17 cellular contexts compared by ENCODE assay signal in the genomic region with DNA sequence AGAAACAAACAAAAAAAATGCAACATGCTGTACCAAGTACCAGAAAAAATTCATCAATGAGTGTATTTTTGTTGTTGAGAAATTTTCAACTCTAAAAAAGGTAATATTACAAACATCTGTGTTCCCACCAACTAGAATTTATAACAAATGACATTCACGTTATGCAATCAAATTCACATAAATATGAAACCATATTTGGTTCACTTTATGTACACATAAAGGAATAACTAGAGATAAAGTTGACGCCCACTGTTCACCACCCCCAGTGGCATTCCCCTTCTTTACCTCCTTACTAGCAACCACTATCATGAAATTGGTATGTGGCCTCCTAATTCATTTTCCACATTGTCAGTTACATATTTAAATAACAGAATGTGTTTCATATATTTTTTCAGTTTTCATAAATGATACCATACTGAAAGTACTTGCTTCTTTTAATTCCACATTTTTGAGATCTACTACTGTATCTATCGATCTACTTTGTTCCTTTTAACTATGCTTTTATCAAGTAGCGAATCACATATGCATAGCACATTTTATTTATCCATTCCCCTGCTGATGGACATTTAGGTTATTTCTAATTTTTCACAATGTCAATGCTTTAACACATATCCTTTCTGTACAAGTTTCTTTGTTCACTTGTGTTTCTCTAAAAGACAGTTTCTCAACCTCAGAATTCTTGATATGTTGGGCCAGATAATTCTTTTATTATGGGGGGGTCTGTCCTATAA. TPM values are rescaled to one million over a fixed set of nuclear protein-coding genes. Genes with fewer than 3 reads are reported as not detected.
DNase-seq lines count a peak whose midpoint lies in the region; ATAC-seq and TF ChIP-seq lines count a peak whose summit lies in the region.
"Had no signal": no experiment of that assay in that cellular context is flagged by ENCODE, and none has a peak within 500 bp of the region (broad histone marks: within the 10 kb centered on the region; RNA-seq: fewer than 3 reads in every experiment).

No MANE protein-coding gene starts in this region.

- H3K4me1 Mint-ChIP-seq in osteocyte (ENCODE audit: unreplicated experiment): peaks cover 3% of the 10 kb centered on the region

- no peaks in the 10 kb centered on the region for H3K27me3 Mint-ChIP-seq in osteocyte (ENCODE audit: unreplicated experiment)

- no peaks in the 10 kb centered on the region for H3K9me3 ChIP-seq in HEK293 (ENCODE audit: control insufficient read depth, insufficient read depth, low read depth, low read length)

- no peaks in the 10 kb centered on the region for H3K4me1 ChIP-seq in HEK293 (ENCODE audit: control insufficient read depth, insufficient read depth, low read length)

- no peaks in the 10 kb centered on the region for H3K36me3 ChIP-seq in HEK293 (ENCODE audit: control insufficient read depth in 2 of 2, insufficient read depth in 1 of 2, low read length in 2 of 2)

- H3K4me3 Mint-ChIP-seq in osteocyte (ENCODE audit: unreplicated experiment): no peak overlapping the region
- H3K4me3 Mint-ChIP-seq: CD14-positive monocyte had no signal

- DNase-seq in amniotic epithelial cell (ENCODE audit: low read depth) (peak; percentile 73), fibroblast of gingiva (ENCODE audit: low read depth) (peak; percentile 38), osteocyte (ENCODE audit: extremely low spot score, unreplicated experiment) (no peak), caudate nucleus (lab: John Stamatoyannopoulos, UW) (no peak), NCI-H82 treated with DMSO at 0.1 percent for 48 hours (lab: John Stamatoyannopoulos, UW; ENCODE audit: unreplicated experiment) (no peak)
- DNase-seq: DND-41, H7, NCI-H1105 treated with DMSO at 0.1 percent for 48 hours, NCI-H1694, NCI-H2081 treated with DMSO at 0.1 percent for 48 hours, NCI-H748 treated with DMSO at 0.1 percent for 48 hours, SHP77 had no signal

- H3K36me3 Mint-ChIP-seq in osteocyte (ENCODE audit: unreplicated experiment): peaks cover 5% of the 10 kb centered on the region

- no peak overlapping the region for H3K4me3 ChIP-seq in HEK293 (ENCODE audit: low read depth, low read length)
- H3K4me3 ChIP-seq: SK-N-MC had no signal

- no peak for TF ChIP-seq CTCF in HEK293 (tag by site-specific recombination; IDR thresholded peaks at IDR 0.05)
- no peak for TF ChIP-seq CTCF in osteocyte (IDR thresholded peaks at IDR 0.05)

- CTCF ChIA-PET in HEK293 (lab: Yijun Ruan, JAX): interaction anchor here (0.6 kb wide), 1 partner anchor 570 kb away, joined by 3 read pairs; no protein-coding TSS in a partner anchor

- POLR2A ChIA-PET in HEK293 (lab: Yijun Ruan, JAX): no interaction called here

- H3K27ac Mint-ChIP-seq in osteocyte (ENCODE audit: unreplicated experiment): peak overlapping the region; percentile 1

- ATAC-seq in GM19455 (IDR thresholded peaks at IDR 0.05; ENCODE audit: unreplicated experiment) (no peak), HG02623 (IDR thresholded peaks at IDR 0.05; ENCODE audit: unreplicated experiment) (no peak)

- H3K27ac ChIP-seq in HEK293 (ENCODE audit: extremely low read depth, low read depth, low read length): no peak overlapping the region
- H3K27ac ChIP-seq in caudate nucleus (ENCODE audit: low read depth, low read length): no peak overlapping the region
- H3K27ac ChIP-seq: SK-N-MC had no signal

- H3K9me3 Mint-ChIP-seq in osteocyte (ENCODE audit: unreplicated experiment): no peaks in the 10 kb centered on the region

TF ChIP-seq in HEK293, 187 proteins besides CTCF, POLR2A, EP300 and RAD21:
- TF ChIP-seq ZNF214 (tag by site-specific recombination; IDR thresholded peaks at IDR 0.05; ENCODE audit: borderline replicate concordance) (no peak), ZNF248 (tag by site-specific recombination; IDR thresholded peaks at IDR 0.05) (no peak), KLF10 (tag by site-specific recombination; IDR thresholded peaks at IDR 0.05) (no peak), ZNF830 (tag by site-specific recombination; IDR thresholded peaks at IDR 0.05; ENCODE audit: low read depth) (no peak), ZNF521 (tag by site-specific recombination; IDR thresholded peaks at IDR 0.05) (no peak), KLF8 (tag by site-specific recombination; IDR thresholded peaks at IDR 0.05) (no peak), MZF1 (tag by site-specific recombination; IDR thresholded peaks at IDR 0.05; ENCODE audit: borderline replicate concordance) (peak; percentile 96; the same call in 1 of the 2 replicates)
- TF ChIP-seq, protein P1, sequence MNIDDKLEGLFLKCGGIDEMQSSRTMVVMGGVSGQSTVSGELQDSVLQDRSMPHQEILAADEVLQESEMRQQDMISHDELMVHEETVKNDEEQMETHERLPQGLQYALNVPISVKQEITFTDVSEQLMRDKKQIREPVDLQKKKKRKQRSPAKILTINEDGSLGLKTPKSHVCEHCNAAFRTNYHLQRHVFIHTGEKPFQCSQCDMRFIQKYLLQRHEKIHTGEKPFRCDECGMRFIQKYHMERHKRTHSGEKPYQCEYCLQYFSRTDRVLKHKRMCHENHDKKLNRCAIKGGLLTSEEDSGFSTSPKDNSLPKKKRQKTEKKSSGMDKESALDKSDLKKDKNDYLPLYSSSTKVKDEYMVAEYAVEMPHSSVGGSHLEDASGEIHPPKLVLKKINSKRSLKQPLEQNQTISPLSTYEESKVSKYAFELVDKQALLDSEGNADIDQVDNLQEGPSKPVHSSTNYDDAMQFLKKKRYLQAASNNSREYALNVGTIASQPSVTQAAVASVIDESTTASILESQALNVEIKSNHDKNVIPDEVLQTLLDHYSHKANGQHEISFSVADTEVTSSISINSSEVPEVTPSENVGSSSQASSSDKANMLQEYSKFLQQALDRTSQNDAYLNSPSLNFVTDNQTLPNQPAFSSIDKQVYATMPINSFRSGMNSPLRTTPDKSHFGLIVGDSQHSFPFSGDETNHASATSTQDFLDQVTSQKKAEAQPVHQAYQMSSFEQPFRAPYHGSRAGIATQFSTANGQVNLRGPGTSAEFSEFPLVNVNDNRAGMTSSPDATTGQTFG (tag by site-specific recombination; IDR thresholded peaks at IDR 0.05; ENCODE audit: borderline replicate concordance): no peak

RNA-seq across cellular contexts. Expression of a gene that starts 34.5 kb away (rescaled TPM):
- total RNA-seq in osteocyte: 63.9 and 69.2 TPM in 2 replicates

Comparison
In these comparisons a context has a peak if more than half of its experiments do, and no peak if none do; other contexts are left out.
1. DNase-seq: peak in amniotic epithelial cell (single experiment) and fibroblast of gingiva (single experiment); none in osteocyte (single experiment), caudate nucleus (0 of 61) and NCI-H82 treated with DMSO at 0.1 percent for 48 hours (single experiment).